In genomic region chr12:80821513-80822000, GRCh38 we compare ENCODE assay signal across 15 cellular contexts.
A peak's percentile ranks its signal among the peaks of the same experiment; 100 is the strongest.
DNase-seq lines count a peak whose midpoint lies in the region; ATAC-seq and TF ChIP-seq lines count a peak whose summit lies in the region.
"Had no signal": no experiment of that assay in that cellular context is flagged by ENCODE, and none has a peak within 500 bp of the region (broad histone marks: within the 10 kb centered on the region; RNA-seq: fewer than 3 reads in every experiment).

No MANE protein-coding gene starts in this region.

- H3K36me3 ChIP-seq in BLaER1 treated with 17β-estradiol and CSF1 and Interleukin-3, amounts not matched to agents 10 nM and 100 nM: no peaks in the 10 kb centered on the region
- H3K36me3 ChIP-seq: brain microvascular endothelial cell had no signal

- intact Hi-C loops in natural killer cell (cut with micrococcal nuclease): no loop called here

- H3K36me3 Mint-ChIP-seq in natural killer cell: no peaks in the 10 kb centered on the region

- H3K27me3 ChIP-seq in BLaER1 treated with 17β-estradiol and CSF1 and Interleukin-3, amounts not matched to agents 10 nM and 100 nM: no peaks in the 10 kb centered on the region
- H3K27me3 ChIP-seq: brain microvascular endothelial cell had no signal

- DNase-seq in ecto neural progenitor cell (ENCODE audit: low spot score): peak; percentile 66
- no peak for DNase-seq in CD1c-positive myeloid dendritic cell (ENCODE audit: extremely low spot score)
- DNase-seq in NCI-H345 treated with DMSO at 0.1 percent for 48 hours (lab: John Stamatoyannopoulos, UW; ENCODE audit: unreplicated experiment): no peak
- DNase-seq in natural killer cell: no peak
- no peak for DNase-seq in epidermal melanocyte (ENCODE audit: insufficient read length, low spot score)
- DNase-seq: activated naive CD4-positive, alpha-beta T cell treated with Interleukin-2 at 50 U/mL for 16 hours; brain microvascular endothelial cell; DND-41; effector CD4-positive, alpha-beta T cell; stimulated activated CD4-positive, alpha-beta T cell treated with anti-CD3 and anti-CD28 coated beads, Interleukin-4, amount 100 ng/mL, for 24 hours; stimulated activated naive CD4-positive, alpha-beta T cell had no signal

- no peak for TF ChIP-seq CTCF in natural killer cell (IDR thresholded peaks at IDR 0.05)

- no peak overlapping the region for H3K4me3 ChIP-seq in BLaER1 treated with 17β-estradiol and CSF1 and Interleukin-3, amounts not matched to agents 10 nM and 100 nM

- peaks cover 9 to 15% (median 11%) of the 10 kb centered on the region in 11 experiments; a peak in 19 of 22 replicates for H3K9me3 ChIP-seq in BLaER1 treated with 17β-estradiol and CSF1 and Interleukin-3, amounts not matched to agents 10 nM and 100 nM (replicated peaks in 1 of 11)

- no peaks in the 10 kb centered on the region for H3K27me3 Mint-ChIP-seq in natural killer cell (ENCODE audit: low read depth in 2 of 2)

- H3K4me3 Mint-ChIP-seq in natural killer cell: no peak overlapping the region

- H3K27ac Mint-ChIP-seq in natural killer cell: no peak overlapping the region

- H3K4me2 ChIP-seq in BLaER1 treated with 17β-estradiol and CSF1 and Interleukin-3, amounts not matched to agents 10 nM and 100 nM: peak overlapping the region in 6 of 11 experiments; percentile 17 to 48 (median 38); a peak in 9 of 22 replicates

- no peak overlapping the region for H3K27ac ChIP-seq in BLaER1 treated with 17β-estradiol and CSF1 and Interleukin-3, amounts not matched to agents 10 nM and 100 nM
- H3K27ac ChIP-seq: brain microvascular endothelial cell, HL-60 had no signal

- peaks cover 0 to 11% (median 0%) of the 10 kb centered on the region in 10 experiments; a peak in 8 of 20 replicates for H3K4me1 ChIP-seq in BLaER1 treated with 17β-estradiol and CSF1 and Interleukin-3, amounts not matched to agents 10 nM and 100 nM

- no peaks in the 10 kb centered on the region for H3K4me1 Mint-ChIP-seq in natural killer cell

- ATAC-seq in GM19468 (IDR thresholded peaks at IDR 0.05; ENCODE audit: extremely low read depth, unreplicated experiment) (peak; percentile 31), HG03175 (IDR thresholded peaks at IDR 0.05; ENCODE audit: unreplicated experiment) (peak; percentile 45), natural killer cell (no peak)

- no peak overlapping the region for H3K9ac ChIP-seq in BLaER1 treated with 17β-estradiol and CSF1 and Interleukin-3, amounts not matched to agents 10 nM and 100 nM

- H4K20me1 ChIP-seq in BLaER1 treated with 17β-estradiol and CSF1 and Interleukin-3, amounts not matched to agents 10 nM and 100 nM: no peaks in the 10 kb centered on the region

- peaks cover 5% of the 10 kb centered on the region in 2 donors for H3K9me3 Mint-ChIP-seq in natural killer cell

Comparison
In these comparisons a context has a peak if more than half of its experiments do, and no peak if none do; other contexts are left out.
1. ATAC-seq: peak in GM19468 (single experiment) and HG03175 (single experiment); none in natural killer cell (0 of 3).